Comparison of ENCODE assay signal across 32 cellular contexts in the genomic region with DNA sequence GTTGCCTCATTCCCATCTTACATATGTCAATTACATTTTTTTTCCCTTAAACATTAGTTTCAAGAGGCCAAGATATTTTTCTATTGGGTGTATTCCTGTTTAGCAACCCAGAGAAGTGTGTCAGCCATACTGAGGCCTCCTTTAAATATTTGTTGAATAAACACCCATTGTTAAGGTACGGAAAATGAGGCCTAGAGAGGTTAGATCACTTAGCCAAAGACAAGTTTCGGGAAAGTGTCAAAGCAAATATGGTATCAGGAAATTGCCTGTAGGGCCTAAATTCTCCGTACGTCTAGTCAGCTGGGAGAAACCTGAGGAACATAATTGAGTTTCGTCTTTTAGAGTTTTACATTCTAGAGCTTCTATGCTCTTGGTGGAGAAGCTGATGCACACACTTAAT.
"Had no signal": no experiment of that assay in that cellular context is flagged by ENCODE, and none has a peak within 500 bp of the region (broad histone marks: within the 10 kb centered on the region; RNA-seq: fewer than 3 reads in every experiment).

No MANE protein-coding gene starts in this region.

- H3K27ac ChIP-seq: adrenal gland, ascending aorta, body of pancreas, brain microvascular endothelial cell, breast epithelium, cardiac muscle cell had no signal

- H3K4me1 ChIP-seq: adrenal gland, ascending aorta, body of pancreas, breast epithelium had no signal

- ATAC-seq: activated naive CD4-positive, alpha-beta T cell treated with anti-CD3 and anti-CD28 coated beads, Interleukin-2, amount 50 U/mL, for 72 hours; activated naive CD8-positive, alpha-beta T cell treated with anti-CD3 and anti-CD28 coated beads, Interleukin-2, amount 50 U/mL, for 24 hours; activated T-cell treated with anti-CD3 and anti-CD28 coated beads, Interleukin-2, amount 50 U/mL, for 4 hours; activated T-cell treated with anti-CD3 and anti-CD28 coated beads, Interleukin-2, amount 50 U/mL, for 72 hours; activated T-helper 17 cell treated with anti-CD3 and anti-CD28 coated beads, Interleukin-2, amount 50 U/mL, for 72 hours; body of pancreas had no signal

- H3K9me3 ChIP-seq: adrenal gland, ascending aorta, body of pancreas, breast epithelium had no signal

- DNase-seq: activated effector memory CD4-positive, alpha-beta T cell treated with anti-CD3 and anti-CD28 coated beads, Interleukin-2, amount 50 U/mL, for 16 hours; activated effector memory CD4-positive, alpha-beta T cell treated with Interleukin-2 at 50 U/mL for 16 hours; activated gamma-delta T cell; activated gamma-delta T cell treated with Interleukin-2 at 50 U/mL for 16 hours; activated naive CD4-positive, alpha-beta T cell; activated naive CD4-positive, alpha-beta T cell treated with anti-CD3 and anti-CD28 coated beads for 36 hours; activated naive CD4-positive, alpha-beta T cell treated with anti-CD3 and anti-CD28 coated beads, Interleukin-2, amount 10 ng/mL, durations not matched to agents 7 days and 5 days; activated naive CD4-positive, alpha-beta T cell treated with anti-CD3 and anti-CD28 coated beads, Interleukin-2, amount 50 U/mL, for 16 hours; activated naive CD4-positive, alpha-beta T cell treated with Interleukin-2 at 50 U/mL for 16 hours; activated naive CD8-positive, alpha-beta T cell treated with anti-CD3 and anti-CD28 coated beads for 36 hours; activated naive CD8-positive, alpha-beta T cell treated with anti-CD3 and anti-CD28 coated beads, Interleukin-2, amount 10 ng/mL, durations not matched to agents 7 days and 5 days; activated naive CD8-positive, alpha-beta T cell treated with anti-CD3 and anti-CD28 coated beads, Interleukin-2, amount 50 U/mL, for 24 hours; activated T-cell treated with anti-CD3 and anti-CD28 coated beads, Interleukin-2, amount 50 U/mL, for 1 hour; activated T-cell treated with anti-CD3 and anti-CD28 coated beads, Interleukin-2, amount 50 U/mL, for 24 hours; activated T-cell treated with anti-CD3 and anti-CD28 coated beads, Interleukin-2, amount 50 U/mL, for 4 hours; activated T-cell treated with anti-CD3 and anti-CD28 coated beads, Interleukin-2, amount 50 U/mL, for 48 hours; activated T-cell treated with anti-CD3 and anti-CD28 coated beads, Interleukin-2, amount 50 U/mL, for 72 hours; adrenal gland; amniotic stem cell; amygdala; anterior cingulate cortex; aorta; body of pancreas; brain microvascular endothelial cell; caudate nucleus; central memory CD4-positive, alpha-beta T cell; cerebellar nuclear complex had no signal

- H3K4me3 ChIP-seq: adrenal gland, ascending aorta, body of pancreas, breast epithelium, cardiac muscle cell had no signal

- H3K27me3 ChIP-seq: adrenal gland, ascending aorta, body of pancreas, brain microvascular endothelial cell, breast epithelium, cardiac muscle cell had no signal

- H3K36me3 ChIP-seq: adrenal gland, ascending aorta, brain microvascular endothelial cell, breast epithelium, cardiac muscle cell had no signal
